In genomic region chr3:53354945-53355498, GRCh38 we compare ENCODE assay signal across 13 cellular contexts. TPM values are rescaled to one million over a fixed set of nuclear protein-coding genes. Genes with fewer than 3 reads are reported as not detected.
DNase-seq lines count a peak whose midpoint lies in the region; ATAC-seq, FAIRE-seq and TF ChIP-seq lines count a peak whose summit lies in the region.
"Had no signal": no experiment of that assay in that cellular context is flagged by ENCODE, and none has a peak within 500 bp of the region (broad histone marks: within the 10 kb centered on the region; RNA-seq: fewer than 3 reads in every experiment).

No MANE protein-coding gene starts in this region.

- no peaks in the 10 kb centered on the region for H4K20me1 ChIP-seq in K562 (replicated peaks; ENCODE audit: control insufficient read depth, insufficient read depth, low read length)

- H3K36me3 ChIP-seq in HEK293 (ENCODE audit: control insufficient read depth in 2 of 2, insufficient read depth in 1 of 2, low read length in 2 of 2) (no peaks in the 10 kb centered on the region), K562 (ENCODE audit: control insufficient read depth, insufficient read depth, low read length) (no peaks in the 10 kb centered on the region), neutrophil (no peaks in the 10 kb centered on the region)
- H3K36me3 ChIP-seq: neural progenitor cell had no signal

- H3K4me2 ChIP-seq in K562 (ENCODE audit: insufficient read depth, low read length), result no peak overlapping the region
- H3K4me2 ChIP-seq: neural progenitor cell had no signal

- TF ChIP-seq CTCF in HEK293 (tag by site-specific recombination; IDR thresholded peaks at IDR 0.05) (no peak), K562 (IDR thresholded peaks at IDR 0.05 in 2 of 3, conservative IDR thresholded peaks at IDR 0.05 in 1 of 3; ENCODE audit: insufficient read depth in 2 of 3, low read depth in 1 of 3, low read length in 3 of 3) (no peak), neutrophil (IDR thresholded peaks at IDR 0.05) (no peak)

- peak; percentile 14; the same call in 1 of the 3 replicates for ATAC-seq in K562
- no peak for ATAC-seq in GM18907 (IDR thresholded peaks at IDR 0.05; ENCODE audit: unreplicated experiment)
- no peak for ATAC-seq in GM21723 (IDR thresholded peaks at IDR 0.05; ENCODE audit: unreplicated experiment)

- H3K9ac ChIP-seq in K562 (ENCODE audit: insufficient read depth in 1 of 2, low read depth in 2 of 2, low read length in 2 of 2), result no peak overlapping the region
- H3K9ac ChIP-seq: neural progenitor cell had no signal

- H3K4me1 ChIP-seq in HEK293 (ENCODE audit: control insufficient read depth, insufficient read depth, low read length), result peaks cover 5% of the 10 kb centered on the region
- peaks cover 0 to 27% of the 10 kb centered on the region in 2 experiments; a peak in 3 of 5 replicates for H3K4me1 ChIP-seq in K562 (replicated peaks in 1 of 2; ENCODE audit: control insufficient read depth in 2 of 2, insufficient read depth in 2 of 2, low read length in 2 of 2)
- H3K4me1 ChIP-seq in neutrophil (ENCODE audit: control insufficient read depth in 1 of 2, insufficient read depth in 1 of 2, low read depth in 1 of 2, low read length in 1 of 2), result peaks cover 18 to 28% of the 10 kb centered on the region in 2 experiments

- no peak for TF ChIP-seq RAD21 in K562 (CRISPR knock-in tag; conservative IDR thresholded peaks at IDR 0.05 in 1 of 2, IDR thresholded peaks at IDR 0.05 in 1 of 2)

- H3K79me2 ChIP-seq in K562 (ENCODE audit: control insufficient read depth, insufficient read depth, low read length), result no peaks in the 10 kb centered on the region

- FAIRE-seq in K562 (lab: Jason Lieb, UNC) (no peak), GM19239 (lab: Jason Lieb, UNC) (no peak)

- H2AFZ ChIP-seq in K562 (ENCODE audit: low read depth, low read length), result no peak overlapping the region
- H2AFZ ChIP-seq: neural progenitor cell had no signal

- POLR2A ChIA-PET in HEK293 (lab: Yijun Ruan, JAX) (no interaction called here), K562 (lab: Yijun Ruan, JAX) (no interaction called here)

- CTCF ChIA-PET in HEK293 (lab: Yijun Ruan, JAX) (no interaction called here), K562 (lab: Yijun Ruan, JAX; ENCODE audit: low intra/inter-chr PET ratio) (no interaction called here)

- no peaks in the 10 kb centered on the region for H3K9me1 ChIP-seq in K562 (ENCODE audit: control insufficient read depth, insufficient read depth, low read length)

- H3K4me3 ChIP-seq in HEK293 (ENCODE audit: low read depth, low read length), result no peak overlapping the region
- no peak overlapping the region for H3K4me3 ChIP-seq in K562
- no peak overlapping the region for H3K4me3 ChIP-seq in neutrophil (ENCODE audit: low read depth in 1 of 2, low read length in 1 of 2)
- H3K4me3 ChIP-seq: neural progenitor cell, skin epidermis had no signal

- intact Hi-C loops in K562 (cut with micrococcal nuclease), result no loop called here

- no TSS peak for BruUV-seq in K562 (replicated peaks; lab: Mats Ljungman, UMichigan)

- TF ChIP-seq POLR2A in K562 (conservative IDR thresholded peaks at IDR 0.05), result no peak

- in situ Hi-C loops in K562 (cut with MboI), result no loop called here

- no peak overlapping the region for H3K27ac ChIP-seq in HEK293 (ENCODE audit: extremely low read depth, low read depth, low read length)
- H3K27ac ChIP-seq in K562 (ENCODE audit: extremely low read depth, low read depth, low read length), result peak overlapping the region; percentile 38; the same call in 2 of the 3 replicates
- peak overlapping the region; percentile 37 for H3K27ac ChIP-seq in neutrophil
- H3K27ac ChIP-seq: neural progenitor cell, skin epidermis had no signal

- peak; percentile 55; the same call in 1 of the 2 replicates for TF ChIP-seq EP300 in K562 (IDR thresholded peaks at IDR 0.05; ENCODE audit: low read length)

- no peaks in the 10 kb centered on the region for H3K27me3 ChIP-seq in K562 (ENCODE audit: control insufficient read depth in 2 of 2, insufficient read depth in 2 of 2, low read length in 2 of 2)
- no peaks in the 10 kb centered on the region for H3K27me3 ChIP-seq in neutrophil
- H3K27me3 ChIP-seq: neural progenitor cell had no signal

- DNase-seq in NOMO-1 treated with dmso at 0.1 percent for 144 hours (lab: John Stamatoyannopoulos, UW; ENCODE audit: unreplicated experiment) (peak; percentile 27), K562 (ENCODE audit: extremely low read depth in 1 of 4, low spot score in 3 of 4) (peak in 2 of 4 experiments; percentile 14 to 31), GM19239 (ENCODE audit: insufficient read length, low spot score) (no peak)
- DNase-seq: activated gamma-delta T cell; CD8-positive, alpha-beta memory T cell; NCI-H1105 treated with DMSO at 0.1 percent for 48 hours; NCI-H345 had no signal

- H3K9me3 ChIP-seq in HEK293 (ENCODE audit: control insufficient read depth, insufficient read depth, low read depth, low read length), result no peaks in the 10 kb centered on the region
- no peaks in the 10 kb centered on the region for H3K9me3 ChIP-seq in K562 (replicated peaks; ENCODE audit: control insufficient read depth, insufficient read depth, low read depth, low read length)
- H3K9me3 ChIP-seq in neutrophil, result no peaks in the 10 kb centered on the region

- 11% methylated on average over 2 of the region's 2 CpGs for WGBS in K562 (ENCODE audit: insufficient coverage, low coverage, missing lambda C conversion rate)

TF ChIP-seq in HEK293, 187 proteins besides CTCF, POLR2A, EP300 and RAD21:
- TF ChIP-seq ZNF157 (tag by site-specific recombination; IDR thresholded peaks at IDR 0.05) (no peak), ZNF701 (tag by site-specific recombination; IDR thresholded peaks at IDR 0.05) (no peak), ZNF514 (tag by site-specific recombination; IDR thresholded peaks at IDR 0.05) (no peak), ZNF133 (tag by site-specific recombination; IDR thresholded peaks at IDR 0.05) (peak; percentile 91), ZNF510 (tag by site-specific recombination; IDR thresholded peaks at IDR 0.05; ENCODE audit: insufficient replicate concordance) (no peak), ZNF302 (tag by site-specific recombination; IDR thresholded peaks at IDR 0.05; ENCODE audit: low read depth) (no peak), ZNF473 (tag by site-specific recombination; IDR thresholded peaks at IDR 0.05) (no peak), SALL2 (tag by site-specific recombination; IDR thresholded peaks at IDR 0.05; ENCODE audit: borderline replicate concordance) (no peak)

TF ChIP-seq in K562, 482 proteins besides CTCF, POLR2A, EP300 and RAD21 (continues in another document):
- TF ChIP-seq, protein P1, sequence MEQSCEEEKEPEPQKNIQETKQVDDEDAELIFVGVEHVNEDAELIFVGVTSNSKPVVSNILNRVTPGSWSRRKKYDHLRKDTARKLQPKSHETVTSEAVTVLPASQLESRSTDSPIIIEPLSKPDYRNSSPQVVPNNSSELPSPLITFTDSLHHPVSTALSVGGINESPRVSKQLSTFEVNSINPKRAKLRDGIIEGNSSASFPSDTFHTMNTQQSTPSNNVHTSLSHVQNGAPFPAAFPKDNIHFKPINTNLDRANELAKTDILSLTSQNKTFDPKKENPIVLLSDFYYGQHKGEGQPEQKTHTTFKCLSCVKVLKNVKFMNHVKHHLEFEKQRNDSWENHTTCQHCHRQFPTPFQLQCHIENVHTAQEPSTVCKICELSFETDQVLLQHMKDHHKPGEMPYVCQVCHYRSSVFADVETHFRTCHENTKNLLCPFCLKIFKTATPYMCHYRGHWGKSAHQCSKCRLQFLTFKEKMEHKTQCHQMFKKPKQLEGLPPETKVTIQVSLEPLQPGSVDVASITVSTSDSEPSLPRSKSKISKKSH (CRISPR knock-in tag; IDR thresholded peaks at IDR 0.05), result peak; percentile 83; the same call in 1 of the 2 replicates
- no peak for TF ChIP-seq ARID2 (IDR thresholded peaks at IDR 0.05)
- TF ChIP-seq ZNF639 (CRISPR knock-in tag; conservative IDR thresholded peaks at IDR 0.05 in 1 of 2, IDR thresholded peaks at IDR 0.05 in 1 of 2), result peak in 1 of 2 experiments; percentile 96; a peak in 2 of 4 replicates
- TF ChIP-seq ZNF551 (CRISPR knock-in tag; IDR thresholded peaks at IDR 0.05), result 0 out of 2 replicates have a peak, but pooled peaks have one; percentile 50
- no peak for TF ChIP-seq COPS2 (conservative IDR thresholded peaks at IDR 0.05)
- TF ChIP-seq SMARCC2 (IDR thresholded peaks at IDR 0.05; ENCODE audit: low read depth), result 0 out of 2 replicates have a peak, but pooled peaks have one; percentile 40
- TF ChIP-seq RNF2 (IDR thresholded peaks at IDR 0.05), result no peak
- peak; percentile 96 for TF ChIP-seq ELF4 (CRISPR knock-in tag; IDR thresholded peaks at IDR 0.05)
- TF ChIP-seq ZNF384 (IDR thresholded peaks at IDR 0.05; ENCODE audit: low read depth, low read length), result no peak

RNA-seq across cellular contexts. Expression of gene DCP1A, which starts 7.7 kb away (rescaled TPM):
- 45.1 and 50.3 TPM in 2 replicates for total RNA-seq in K562 (2011; cell fraction: chromatin; rRNA removed; ENCODE audit: low replicate concordance)
- 26.2 and 35.5 TPM in 2 replicates for total RNA-seq in K562 (2011; cell fraction: nucleolus; rRNA removed)
- 24.5 and 29.1 TPM in 2 replicates for total RNA-seq in K562 (2011; cell fraction: nucleoplasm; rRNA removed)
- total RNA-seq in K562 (2014; rRNA removed), result 6.6 and 10.3 TPM in 2 replicates
- 11.2 and 13.0 TPM in 2 replicates for total RNA-seq in K562 (2014; rRNA removed; fragmentation: Illumina TruSeq; extraction: Trizol)
- total RNA-seq in K562 (2015; rRNA removed; fragmentation: Illumina TruSeq; extraction: Trizol), result 9.5 and 11.3 TPM in 2 replicates
- total RNA-seq in K562 (2021), result 13.3 and 15.6 TPM in 2 replicates
- 27.7 and 29.0 TPM in 2 replicates for polyA plus RNA-seq in K562 (2011; rRNA removed)
- polyA plus RNA-seq in K562 (2011; cell fraction: cytosol; rRNA removed), result 23.2 and 27.3 TPM in 2 replicates
- 12.6 and 17.4 TPM in 2 replicates for polyA plus RNA-seq in K562 (2011; cell fraction: nucleus; rRNA removed)
- 8.1 and 10.0 TPM in 2 replicates for polyA plus RNA-seq in K562 (2012)
- polyA plus RNA-seq in K562 (2014; fragmentation: Illumina TruSeq; extraction: Trizol), result 13.4 and 15.1 TPM in 2 replicates
- 10 to 100 TPM; 29.2 to 33.7 TPM for polyA plus RNA-seq in K562 (2014; fragmentation: Nextera tagmentation; extraction: Ambion mirVana)
- polyA plus RNA-seq in K562 (2014; rRNA removed), result 9.2 and 9.6 TPM in 2 replicates
- polyA minus RNA-seq in K562 (2011; rRNA and poly(A)+ RNA removed), result 47.9 and 52.2 TPM in 2 replicates
- polyA minus RNA-seq in K562 (2011; cell fraction: cytosol; rRNA and poly(A)+ RNA removed), result 15.9 and 20.3 TPM in 2 replicates
- 32.0 and 44.4 TPM in 2 replicates for polyA minus RNA-seq in K562 (2011; cell fraction: nucleus; rRNA and poly(A)+ RNA removed)

Comparison
In these comparisons a context has a peak if more than half of its experiments do, and no peak if none do; other contexts are left out.
1. Of the 44 proteins assayed by ChIP-seq in both K562 and HEK293: peak only in K562: KLF10, KLF16, PATZ1, REST, TSHZ1, ZBTB17 and 14 more; only in HEK293: none; in both: ZNF133; in neither: 20; mixed calls (peak in some experiments, not most) for 3.